8 cellular contexts compared by ENCODE assay signal in genomic region chr11:114317738-114318137, GRCh38. TPM values are rescaled to one million over a fixed set of nuclear protein-coding genes. Genes with fewer than 3 reads are reported as not detected.
DNase-seq lines count a peak whose midpoint lies in the region; ATAC-seq and TF ChIP-seq lines count a peak whose summit lies in the region.

No MANE protein-coding gene starts in this region.

- H3K9me3 Mint-ChIP-seq in GM23338 (no peaks in the 10 kb centered on the region), progenitor cell of endocrine pancreas (ENCODE audit: low read depth) (no peaks in the 10 kb centered on the region)

- H3K36me3 Mint-ChIP-seq in GM23338 (ENCODE audit: low read depth) (no peaks in the 10 kb centered on the region), progenitor cell of endocrine pancreas (ENCODE audit: insufficient read depth) (no peaks in the 10 kb centered on the region)

- no peak overlapping the region for H3K4me3 Mint-ChIP-seq in GM23338
- no peak overlapping the region for H3K4me3 Mint-ChIP-seq in progenitor cell of endocrine pancreas (ENCODE audit: low read depth)

- H3K4me3 ChIP-seq in GM23338, result peak overlapping the region; percentile 10
- H3K4me3 ChIP-seq in epithelial cell of proximal tubule (ENCODE audit: low read depth, low read length), result no peak overlapping the region

- peak; percentile 84 for ATAC-seq in GM23338
- ATAC-seq in HG02885 (IDR thresholded peaks at IDR 0.05; ENCODE audit: poor library complexity, unreplicated experiment), result no peak

- H3K4me1 Mint-ChIP-seq in GM23338 (peaks cover 47% of the 10 kb centered on the region), progenitor cell of endocrine pancreas (ENCODE audit: low read depth) (peaks cover 10% of the 10 kb centered on the region)

- peak overlapping the region; percentile 25 for H3K4me2 ChIP-seq in GM23338

- no peak overlapping the region for H2AFZ ChIP-seq in GM23338

- peaks cover 4% of the 10 kb centered on the region for H3K27me3 Mint-ChIP-seq in GM23338 (ENCODE audit: insufficient read depth, low read depth, poor library complexity)
- peaks cover 71% of the 10 kb centered on the region for H3K27me3 Mint-ChIP-seq in progenitor cell of endocrine pancreas

- no peaks in the 10 kb centered on the region for H3K79me2 ChIP-seq in GM23338 (replicated peaks; ENCODE audit: insufficient read depth)

- no peaks in the 10 kb centered on the region for H3K27me3 ChIP-seq in GM23338 (ENCODE audit: insufficient read depth)

- 0 out of 2 replicates have a peak, but pooled peaks cover 3% of the 10 kb centered on the region for H3K9me2 ChIP-seq in GM23338 (ENCODE audit: insufficient read depth)

- peak; percentile 92 for DNase-seq in GM23338 (ENCODE audit: low spot score)
- peak; percentile 57 for DNase-seq in NCI-H774 (lab: John Stamatoyannopoulos, UW)
- no peak for DNase-seq in epithelial cell of proximal tubule (ENCODE audit: low read depth)
- DNase-seq in progenitor cell of endocrine pancreas (ENCODE audit: low spot score, unreplicated experiment), result no peak
- no peak for DNase-seq in NCI-H526 treated with DMSO at 0.1 percent for 48 hours (lab: John Stamatoyannopoulos, UW)
- no peak for DNase-seq in HuH-7.5 (ENCODE audit: low spot score)
- no peak for DNase-seq in stimulated activated CD4-positive, alpha-beta T cell treated with anti-CD3 and anti-CD28 coated beads, Interleukin-2, amount 100 ng/mL, for 48 hours

- H3K36me3 ChIP-seq in GM23338 (ENCODE audit: insufficient read depth), result no peaks in the 10 kb centered on the region

- H4K20me1 ChIP-seq in GM23338 (replicated peaks; ENCODE audit: insufficient read depth), result no peaks in the 10 kb centered on the region

- H3K27ac Mint-ChIP-seq in GM23338 (no peak overlapping the region), progenitor cell of endocrine pancreas (no peak overlapping the region)

- peaks cover 50% of the 10 kb centered on the region for H3K4me1 ChIP-seq in GM23338 (ENCODE audit: insufficient read depth)

- TF ChIP-seq CTCF in GM23338 (conservative IDR thresholded peaks at IDR 0.05; ENCODE audit: low read depth in 2 of 2) (peak; percentile 70 to 90), epithelial cell of proximal tubule (conservative IDR thresholded peaks at IDR 0.05; ENCODE audit: low read depth, low read length) (peak; percentile 60), progenitor cell of endocrine pancreas (IDR thresholded peaks at IDR 0.05; ENCODE audit: unreplicated experiment) (peak; percentile 55)

- peak overlapping the region; percentile 86 for H3K27ac ChIP-seq in GM23338 (ENCODE audit: low read depth)

- H3F3A ChIP-seq in GM23338 (replicated peaks; ENCODE audit: low read depth), result 0 out of 2 replicates have a peak, but pooled peaks cover 5% of the 10 kb centered on the region

TF ChIP-seq in GM23338, 12 proteins besides CTCF, POLR2A, EP300 and RAD21:
- no peak for TF ChIP-seq REST (IDR thresholded peaks at IDR 0.05; ENCODE audit: unreplicated experiment)
- TF ChIP-seq ZNF114 (CRISPR knock-in tag; IDR thresholded peaks at IDR 0.05), result peak; percentile 73; the same call in 1 of the 2 replicates
- peak; percentile 35; the same call in 1 of the 2 replicates for TF ChIP-seq NANOG (IDR thresholded peaks at IDR 0.05; ENCODE audit: borderline replicate concordance)
- TF ChIP-seq CREB1 (CRISPR knock-in tag; IDR thresholded peaks at IDR 0.05; ENCODE audit: low read depth), result 0 out of 2 replicates have a peak, but pooled peaks have one; percentile 7
- TF ChIP-seq JUNB (IDR thresholded peaks at IDR 0.05; ENCODE audit: unreplicated experiment), result no peak
- no peak for TF ChIP-seq EZH2phosphoT487 (IDR thresholded peaks at IDR 0.05; ENCODE audit: unreplicated experiment)
- peak; percentile 69; the same call in 1 of the 2 replicates for TF ChIP-seq ZNF462 (CRISPR knock-in tag; IDR thresholded peaks at IDR 0.05)

RNA-seq across cellular contexts. Expression of gene NNMT, which starts 21.5 kb away (rescaled TPM):
- not detected in 2 replicates for total RNA-seq in GM23338 (2014; rRNA removed; shearing (Covaris generic))
- polyA plus RNA-seq in GM23338 (2016; fragmentation: Nextera tagmentation; extraction: Ambion mirVana), result 0.21 and 0.40 TPM in 2 replicates
- total RNA-seq in epithelial cell of proximal tubule (875 and 1,529 TPM in 2 replicates), progenitor cell of endocrine pancreas (2.4 and 2.8 TPM in 2 replicates)

Comparison
In these comparisons a context has a peak if more than half of its experiments do, and no peak if none do; other contexts are left out.
1. DNase-seq: peak in GM23338 (single experiment) and NCI-H774 (single experiment); none in epithelial cell of proximal tubule (single experiment), progenitor cell of endocrine pancreas (single experiment), NCI-H526 treated with DMSO at 0.1 percent for 48 hours (single experiment), HuH-7.5 (single experiment) and stimulated activated CD4-positive, alpha-beta T cell treated with anti-CD3 and anti-CD28 coated beads, Interleukin-2, amount 100 ng/mL, for 48 hours (0 of 2).
2. RNA of gene NNMT, which starts 21.5 kb away (total RNA-seq): 875 to 1,529 TPM in epithelial cell of proximal tubule; 2.4 to 2.8 TPM in progenitor cell of endocrine pancreas and not detected in GM23338; every median in the first group is over 100 times any median in the second.
3. Peak in every context shown above with its lines, with median percentiles within 50 percentile points of each other: CTCF ChIP-seq.